10 cellular contexts compared by ENCODE assay signal in genomic region chr4:73836373-73837269, GRCh38. TPM values are rescaled to one million over a fixed set of nuclear protein-coding genes. Genes with fewer than 3 reads are reported as not detected.
DNase-seq lines count a peak whose midpoint lies in the region; ATAC-seq and TF ChIP-seq lines count a peak whose summit lies in the region.
"Had no signal": no experiment of that assay in that cellular context is flagged by ENCODE, and none has a peak within 500 bp of the region (broad histone marks: within the 10 kb centered on the region; RNA-seq: fewer than 3 reads in every experiment).

Gene CXCL6, plus strand, starts transcription at chr4:73836678. Its CDS starts 73 bp downstream, at chr4:73836751.

- 5 to 7% methylated on average over 40 of the region's 41 CpGs for WGBS in tibial nerve, 2 donors

- intact Hi-C loops in left lung (cut with DNase I) = no loop called here

- DNase-seq in NCI-H82 (lab: John Stamatoyannopoulos, UW) = peak; percentile 42
- DNase-seq in NCI-H82 treated with DMSO at 0.1 percent for 48 hours (lab: John Stamatoyannopoulos, UW; ENCODE audit: unreplicated experiment) = no peak
- DNase-seq in dermis blood vessel endothelial cell = peak; percentile 53
- peak; percentile 37 to 89 for DNase-seq in left lung
- DNase-seq in tibial nerve (ENCODE audit: low spot score in 2 of 2) = peak in 1 of 2 donors; percentile 12
- DNase-seq in activated CD4-positive, CD25-positive, alpha-beta regulatory T cell treated with anti-CD3 and anti-CD28 coated beads, Interleukin-2, amount 50 U/mL, for 72 hours = no peak
- DNase-seq in activated gamma-delta T cell (lab: John Stamatoyannopoulos, UW) = no peak
- DNase-seq: CD4-positive, alpha-beta memory T cell; T-helper 9 cell had no signal

- peak within 1 kb of the TSS in 1 of 2 donors; percentile 81 for H3K27ac ChIP-seq in left lung
- H3K27ac ChIP-seq in tibial nerve = no peak within 1 kb of the TSS

- no peaks in the 10 kb centered on the region for H3K9me3 ChIP-seq in left lung
- H3K9me3 ChIP-seq in tibial nerve = no peaks in the 10 kb centered on the region

- H3K36me3 ChIP-seq in left lung (no peaks in the 10 kb centered on the region), tibial nerve (no peaks in the 10 kb centered on the region)

- H3K4me3 ChIP-seq in left lung (peak within 1 kb of the TSS in 1 of 2 donors; percentile 30), tibial nerve (peak within 1 kb of the TSS in 3 of 4 donors; percentile 22 to 46 (median 36))

- no peak for TF ChIP-seq CTCF in left lung (IDR thresholded peaks at IDR 0.05)
- no peak for TF ChIP-seq CTCF in tibial nerve (IDR thresholded peaks at IDR 0.05)

- peak; percentile 79 for ATAC-seq in left lung
- ATAC-seq in GM21619 (IDR thresholded peaks at IDR 0.05; ENCODE audit: unreplicated experiment) = no peak

- TF ChIP-seq EP300 in tibial nerve (IDR thresholded peaks at IDR 0.05) = no peak

- H3K4me1 ChIP-seq in left lung = peaks cover 0 to 18% of the 10 kb centered on the region in 2 donors
- peaks cover 0 to 15% (median 0%) of the 10 kb centered on the region in 4 donors for H3K4me1 ChIP-seq in tibial nerve

- peaks cover 11 to 20% of the 10 kb centered on the region in 2 donors for H3K27me3 ChIP-seq in left lung
- peaks cover 0 to 26% of the 10 kb centered on the region in 2 donors for H3K27me3 ChIP-seq in tibial nerve

- TF ChIP-seq POLR2A in tibial nerve (IDR thresholded peaks at IDR 0.05) = no peak

RNA-seq across cellular contexts. Expression of gene CXCL6, which starts in this region (rescaled TPM):
- total RNA-seq in dermis blood vessel endothelial cell (0.37 and 0.68 TPM in 2 replicates), left lung (1 to 10 TPM in 1 of 2 donors, under 1 TPM in 1; 0.15 to 4.8 TPM), tibial nerve (1 to 10 TPM in 1 of 4 donors, not detected in 3; 2.2 TPM)
- total RNA-seq: CD4-positive, alpha-beta memory T cell had no signal

Comparison
In these comparisons a context has a peak if more than half of its experiments do, and no peak if none do; other contexts are left out.
1. DNase-seq: peak in NCI-H82 (single experiment) and left lung (2 of 2); none in NCI-H82 treated with DMSO at 0.1 percent for 48 hours (single experiment), activated CD4-positive, CD25-positive, alpha-beta regulatory T cell treated with anti-CD3 and anti-CD28 coated beads, Interleukin-2, amount 50 U/mL, for 72 hours (single experiment) and activated gamma-delta T cell (single experiment).
2. Peak in DNase-seq in dermis blood vessel endothelial cell; RNA of the gene not detected or under 1 TPM.